ENCODE assay signal across 14 cellular contexts in genomic region chr4:57148831-57149230, GRCh38.
DNase-seq lines count a peak whose midpoint lies in the region; ATAC-seq, FAIRE-seq and TF ChIP-seq lines count a peak whose summit lies in the region.
"Had no signal": no experiment of that assay in that cellular context is flagged by ENCODE, and none has a peak within 500 bp of the region (broad histone marks: within the 10 kb centered on the region; RNA-seq: fewer than 3 reads in every experiment).

No MANE protein-coding gene starts in this region.

- H3K4me3 ChIP-seq in astrocyte of the spinal cord (ENCODE audit: low read depth, low read length), result no peak overlapping the region
- H3K4me3 ChIP-seq: GM23338, psoas muscle, tibial artery had no signal

- peak; percentile 72 for DNase-seq in HCEC 1CT
- DNase-seq in astrocyte of the spinal cord (ENCODE audit: low read depth, low spot score), result peak; percentile 90
- peak; percentile 88 for DNase-seq in stromal cell of bone marrow (ENCODE audit: low read depth)
- no peak for DNase-seq in stimulated activated CD4-positive, alpha-beta T cell treated with anti-CD3 and anti-CD28 coated beads, Interleukin-15, amount 100 ng/mL, for 24 hours
- DNase-seq: activated CD8-positive, alpha-beta memory T cell treated with anti-CD3 and anti-CD28 coated beads for 24 hours; Caco-2; NCI-H2171 treated with DMSO at 0.1 percent for 48 hours; psoas muscle; stimulated activated CD4-positive, alpha-beta T cell treated with anti-CD3 and anti-CD28 coated beads, Interleukin-2, amount 100 ng/mL, for 24 hours; tibial artery had no signal

- peak; percentile 56 for FAIRE-seq in islet of Langerhans (lab: Jason Lieb, UNC)

- no peak for TF ChIP-seq CTCF in astrocyte of the spinal cord (IDR thresholded peaks at IDR 0.05; ENCODE audit: low read depth, low read length)

- in situ Hi-C loops in astrocyte of the spinal cord (cut with HindIII; ENCODE audit: low sequenced_read_pairs), result no loop called here

- ATAC-seq in HG03565 (IDR thresholded peaks at IDR 0.05; ENCODE audit: unreplicated experiment) (no peak), GM19395 (IDR thresholded peaks at IDR 0.05; ENCODE audit: unreplicated experiment) (no peak)
- ATAC-seq: GM23338, psoas muscle had no signal
